ENCODE assay signal across 21 cellular contexts in the genomic region with DNA sequence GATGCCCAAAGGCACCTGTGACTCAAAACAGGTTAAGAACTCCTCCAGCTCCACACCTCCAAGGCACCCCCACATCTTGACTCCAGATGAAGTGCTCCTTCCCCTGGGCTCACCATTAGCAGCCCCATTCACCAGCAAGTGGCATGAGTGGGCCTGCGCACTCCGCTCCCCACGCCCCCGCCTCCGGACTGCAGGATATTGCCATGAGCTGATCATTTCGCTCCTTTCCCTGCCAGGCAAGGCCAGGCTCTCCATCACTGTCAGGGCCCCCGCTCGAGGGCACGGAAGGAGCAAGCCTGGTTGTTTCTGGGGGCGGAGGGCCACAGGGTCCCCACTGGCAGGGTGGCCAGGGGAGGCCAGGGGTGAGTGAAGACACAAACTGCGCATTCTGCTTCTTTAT.
DNase-seq lines count a peak whose midpoint lies in the region; ATAC-seq, FAIRE-seq and TF ChIP-seq lines count a peak whose summit lies in the region.
"Had no signal": no experiment of that assay in that cellular context is flagged by ENCODE, and none has a peak within 500 bp of the region (broad histone marks: within the 10 kb centered on the region; RNA-seq: fewer than 3 reads in every experiment).

No MANE protein-coding gene starts in this region.

- 0 out of 2 replicates have a peak overlapping the region, but pooled peaks have one; percentile 6 for H2BK15ac ChIP-seq in H9 (ENCODE audit: low read depth, low read length)
- no peak overlapping the region for H2BK15ac ChIP-seq in neuronal stem cell (ENCODE audit: low read length)

- no peak for ATAC-seq in SK-N-SH treated with all-trans-retinoic acid at 6 μM for 48 hours
- ATAC-seq in HG02642 (IDR thresholded peaks at IDR 0.05; ENCODE audit: poor library complexity, unreplicated experiment): no peak
- ATAC-seq: CD8-positive, alpha-beta T cell; GM23338 had no signal

- H2AK5ac ChIP-seq in H9 (ENCODE audit: insufficient read length, low read length) (no peak overlapping the region), neuronal stem cell (ENCODE audit: low read depth, low read length) (no peak overlapping the region)

- H2AFZ ChIP-seq in H9 (ENCODE audit: low read length) (no peak overlapping the region), neuronal stem cell (ENCODE audit: low read length) (no peak overlapping the region)
- H2AFZ ChIP-seq: GM23338 had no signal

- no peak overlapping the region for H3K18ac ChIP-seq in H9 (ENCODE audit: insufficient read length, low read depth, low read length)
- H3K18ac ChIP-seq in neuronal stem cell (ENCODE audit: low read length): no peak overlapping the region

- no peaks in the 10 kb centered on the region for H3K79me2 ChIP-seq in H9 (ENCODE audit: insufficient read depth, low read length)

- no peak overlapping the region for H3K4me2 ChIP-seq in H9 (ENCODE audit: insufficient read depth, insufficient read length, low read length)
- H3K4me2 ChIP-seq in neuronal stem cell (ENCODE audit: insufficient read depth, low read length, poor library complexity, severe bottlenecking): no peak overlapping the region
- H3K4me2 ChIP-seq: BLaER1, GM23338 had no signal

- no peaks in the 10 kb centered on the region for H3K23me2 ChIP-seq in H9 (ENCODE audit: insufficient read length, low read depth, low read length, poor library complexity, severe bottlenecking)

- peak overlapping the region; percentile 36 for H2BK120ac ChIP-seq in H9 (ENCODE audit: low read depth, low read length, poor library complexity, severe bottlenecking)
- no peak overlapping the region for H2BK120ac ChIP-seq in neuronal stem cell (ENCODE audit: low read depth, low read length)

- H2BK20ac ChIP-seq in H9 (ENCODE audit: low read depth, low read length, poor library complexity, severe bottlenecking): no peak overlapping the region

- H4K91ac ChIP-seq in H9 (ENCODE audit: insufficient read length, low read depth, low read length) (no peak overlapping the region), neuronal stem cell (ENCODE audit: low read depth, low read length, poor library complexity) (no peak overlapping the region)

- H3K9ac ChIP-seq in H9 (ENCODE audit: extremely low read depth, insufficient read length, low read length): no peak overlapping the region
- no peak overlapping the region for H3K9ac ChIP-seq in endodermal cell (ENCODE audit: extremely low read depth, low read length, poor library complexity, severe bottlenecking)
- no peak overlapping the region for H3K9ac ChIP-seq in neuronal stem cell (ENCODE audit: low read depth, low read length, poor library complexity)
- H3K9ac ChIP-seq: BLaER1 had no signal

- H4K8ac ChIP-seq in H9 (replicated peaks; ENCODE audit: insufficient read length, low read depth, low read length) (no peak overlapping the region), neuronal stem cell (ENCODE audit: low read depth, low read length) (no peak overlapping the region)

- H3K36me3 ChIP-seq in endodermal cell (ENCODE audit: control insufficient read depth, insufficient read depth, low read length) (no peaks in the 10 kb centered on the region), neuronal stem cell (replicated peaks in 1 of 2; ENCODE audit: control insufficient read depth in 2 of 2, insufficient read depth in 2 of 2, low read length in 2 of 2) (peaks cover 11 to 81% of the 10 kb centered on the region in 2 donors), small intestine (ENCODE audit: control insufficient read depth in 2 of 2, insufficient read depth in 2 of 2, low read length in 2 of 2) (no peaks in the 10 kb centered on the region)
- H3K36me3 ChIP-seq: HAP-1 had no signal

- H3K14ac ChIP-seq in H9 (ENCODE audit: insufficient read depth, low read length): no peak overlapping the region
- H3K14ac ChIP-seq in neuronal stem cell (ENCODE audit: low read length): peak overlapping the region; percentile 67

- H2BK12ac ChIP-seq in H9 (ENCODE audit: insufficient read length, low read depth, low read length) (no peak overlapping the region), neuronal stem cell (ENCODE audit: low read length) (no peak overlapping the region)

- H3T11ph ChIP-seq in H9 (ENCODE audit: low read length): no peak overlapping the region

- H4K5ac ChIP-seq in H9 (ENCODE audit: insufficient read length, low read depth, low read length): no peak overlapping the region

- no peak overlapping the region for H3K56ac ChIP-seq in H9 (ENCODE audit: insufficient read length, low read depth, low read length)

- H2BK5ac ChIP-seq in H9 (ENCODE audit: insufficient read length, low read length) (peak overlapping the region; percentile 11), neuronal stem cell (ENCODE audit: low read length) (no peak overlapping the region)

- H3K4me3 ChIP-seq in endodermal cell (ENCODE audit: low read length) (no peak overlapping the region), neuronal stem cell (ENCODE audit: low read length in 2 of 2) (no peak overlapping the region), small intestine (ENCODE audit: low read depth in 1 of 2, low read length in 2 of 2) (no peak overlapping the region)
- H3K4me3 ChIP-seq: BLaER1, GM23338, HAP-1 had no signal

- H3K23ac ChIP-seq in H9 (ENCODE audit: insufficient read length, low read depth, low read length) (no peak overlapping the region), neuronal stem cell (ENCODE audit: low read depth, low read length, poor library complexity) (no peak overlapping the region)

- no peaks in the 10 kb centered on the region for H4K20me1 ChIP-seq in H9 (ENCODE audit: control insufficient read depth, insufficient read depth, insufficient read length)
- H4K20me1 ChIP-seq: BLaER1 had no signal

- H3K4me3 Mint-ChIP-seq in H9 (no peak overlapping the region), endodermal cell (no peak overlapping the region)
- H3K4me3 Mint-ChIP-seq: B cell; CD4-positive, CD25-positive, alpha-beta regulatory T cell; CD8-positive, alpha-beta T cell; GM23338 had no signal

- H3K27me3 ChIP-seq in H9 (ENCODE audit: insufficient read depth, low read length) (no peaks in the 10 kb centered on the region), endodermal cell (ENCODE audit: control insufficient read depth, insufficient read depth, low read length, poor library complexity, severe bottlenecking) (no peaks in the 10 kb centered on the region), neuronal stem cell (ENCODE audit: control insufficient read depth in 3 of 3, insufficient read depth in 3 of 3, low read depth in 1 of 3, low read length in 3 of 3) (no peaks in the 10 kb centered on the region), small intestine (ENCODE audit: control insufficient read depth in 2 of 2, insufficient read depth in 2 of 2, low read length in 2 of 2) (no peaks in the 10 kb centered on the region)
- H3K27me3 ChIP-seq: BLaER1 had no signal

- H3K9me3 ChIP-seq in H9 (ENCODE audit: control insufficient read depth, low read depth, low read length): no peaks in the 10 kb centered on the region
- H3K9me3 ChIP-seq in endodermal cell (ENCODE audit: control insufficient read depth, low read length): no peaks in the 10 kb centered on the region
- H3K9me3 ChIP-seq in neuronal stem cell (replicated peaks in 1 of 2; ENCODE audit: control insufficient read depth in 2 of 2, insufficient read depth in 1 of 2, low read depth in 1 of 2, low read length in 2 of 2): no peaks in the 10 kb centered on the region
- H3K9me3 ChIP-seq in small intestine (ENCODE audit: control insufficient read depth, low read depth): no peaks in the 10 kb centered on the region
- H3K9me3 ChIP-seq: HAP-1 had no signal

- H3K4me1 ChIP-seq in H9 (ENCODE audit: insufficient read depth, low read length): no peaks in the 10 kb centered on the region
- no peaks in the 10 kb centered on the region for H3K4me1 ChIP-seq in endodermal cell (ENCODE audit: control insufficient read depth, insufficient read depth, low read length)
- H3K4me1 ChIP-seq in neuronal stem cell (ENCODE audit: control insufficient read depth in 2 of 2, insufficient read depth in 1 of 2, low read depth in 1 of 2, low read length in 2 of 2): peaks cover 2 to 22% of the 10 kb centered on the region in 2 donors
- no peaks in the 10 kb centered on the region for H3K4me1 ChIP-seq in small intestine (ENCODE audit: control insufficient read depth in 2 of 2, insufficient read depth in 1 of 2, low read depth in 1 of 2, low read length in 1 of 2)
- H3K4me1 ChIP-seq: Caco-2, HAP-1 had no signal

- FAIRE-seq in small intestine (lab: Jason Lieb, UNC): no peak
- FAIRE-seq: A204.1, G401.6, GM12892, GM19239 had no signal

- no peaks in the 10 kb centered on the region for H3K79me1 ChIP-seq in H9 (ENCODE audit: insufficient read depth, low read depth, low read length, poor library complexity, severe bottlenecking)
- H3K79me1 ChIP-seq in neuronal stem cell (ENCODE audit: low read depth, low read length): peaks cover 7% of the 10 kb centered on the region

- H3K27ac ChIP-seq in H9 (ENCODE audit: insufficient read length, low read depth, low read length): no peak overlapping the region
- peak overlapping the region; percentile 17 for H3K27ac ChIP-seq in endodermal cell (ENCODE audit: low read depth, low read length)
- no peak overlapping the region for H3K27ac ChIP-seq in neuronal stem cell (replicated peaks; ENCODE audit: low read length)
- no peak overlapping the region for H3K27ac ChIP-seq in small intestine (ENCODE audit: low read depth in 1 of 2, low read length in 1 of 2)
- H3K27ac ChIP-seq: 22Rv1, BLaER1, C4-2B had no signal

- H3K4ac ChIP-seq in H9 (ENCODE audit: low read depth, low read length): no peak overlapping the region
- H3K4ac ChIP-seq in neuronal stem cell (ENCODE audit: low read length): no peak overlapping the region

- DNase-seq in H9 (no peak), endodermal cell (no peak), neuronal stem cell (ENCODE audit: low spot score) (no peak), small intestine (no peak)
- DNase-seq: Caco-2; CD4-positive, CD25-positive, alpha-beta regulatory T cell; CD8-positive, alpha-beta T cell; DMS153; DND-41 had no signal

- no CpG with 5 or more reads among the region's 11 CpGs for WGBS in H9 (ENCODE audit: extremely low coverage, insufficient read length, low lambda C conversion rate)
- 90 to 97% methylated on average over 2 to 11 of the region's 11 CpGs for WGBS in endodermal cell (ENCODE audit: insufficient coverage in 1 of 2, insufficient read length in 1 of 2), 2 experiments
- WGBS in neuronal stem cell (ENCODE audit: extremely low coverage in 2 of 2, insufficient read length in 2 of 2, insufficient replicate concordance in 1 of 2), 2 donors: no CpG with 5 or more reads among the region's 11 CpGs
- WGBS in small intestine, 3 donors: 89 to 95% (median 90%) methylated on average over 11 of the region's 11 CpGs

- H3K36me3 Mint-ChIP-seq in H9 (ENCODE audit: insufficient read depth in 1 of 3, low read depth in 3 of 3) (peaks cover 3 to 26% (median 11%) of the 10 kb centered on the region in 3 experiments; a peak in 6 of 7 replicates), endodermal cell (ENCODE audit: low read depth) (peaks cover 16% of the 10 kb centered on the region)
- H3K36me3 Mint-ChIP-seq: CD4-positive, CD25-positive, alpha-beta regulatory T cell; CD8-positive, alpha-beta T cell had no signal

- H3K4me1 Mint-ChIP-seq in H9 (peaks cover 18 to 22% of the 10 kb centered on the region in 2 experiments), endodermal cell (peaks cover 1% of the 10 kb centered on the region)
- H3K4me1 Mint-ChIP-seq: B cell; CD4-positive, CD25-positive, alpha-beta regulatory T cell had no signal

- H3K27ac Mint-ChIP-seq in H9 (peak overlapping the region in 1 of 3 experiments; percentile 90; a peak in 2 of 7 replicates), endodermal cell (no peak overlapping the region)
- H3K27ac Mint-ChIP-seq: B cell; CD4-positive, CD25-positive, alpha-beta regulatory T cell; CD8-positive, alpha-beta T cell; GM23338 had no signal

- H3K27me3 Mint-ChIP-seq in H9 (ENCODE audit: low read depth) (no peaks in the 10 kb centered on the region), endodermal cell (ENCODE audit: insufficient read depth) (no peaks in the 10 kb centered on the region)

- H3K9me3 Mint-ChIP-seq in H9 (no peaks in the 10 kb centered on the region), endodermal cell (no peaks in the 10 kb centered on the region)
- H3K9me3 Mint-ChIP-seq: CD4-positive, CD25-positive, alpha-beta regulatory T cell; CD8-positive, alpha-beta T cell; GM23338 had no signal

- TF ChIP-seq CTCF in H9 (conservative IDR thresholded peaks at IDR 0.05): no peak
- TF ChIP-seq CTCF in endodermal cell (conservative IDR thresholded peaks at IDR 0.05): no peak
